In the genomic region with DNA sequence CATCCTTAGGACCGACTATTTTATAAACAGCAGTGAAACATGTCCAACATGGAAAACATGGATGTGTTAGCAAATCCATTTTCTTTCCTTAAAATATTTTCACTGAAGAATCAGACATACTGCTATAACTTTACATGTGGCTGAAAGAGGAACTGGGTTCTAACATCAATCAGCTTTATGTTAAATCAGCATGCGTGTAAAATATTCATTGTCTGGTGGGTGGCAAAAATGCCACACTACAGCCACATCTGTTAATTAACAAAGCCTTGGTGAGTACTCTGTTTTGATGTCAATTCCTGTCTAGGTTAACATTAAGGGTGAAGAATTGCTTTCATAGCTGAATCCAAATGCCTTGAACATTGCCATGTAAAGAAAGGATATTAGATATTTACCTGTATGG, we compare ENCODE assay signal across 1 cellular context.
TF ChIP-seq lines count a peak whose summit lies in the region.

No MANE protein-coding gene starts in this region.

TF ChIP-seq in GM12878, 131 proteins besides CTCF, POLR2A, EP300 and RAD21 (continued from another document):
- TF ChIP-seq, protein P1, sequence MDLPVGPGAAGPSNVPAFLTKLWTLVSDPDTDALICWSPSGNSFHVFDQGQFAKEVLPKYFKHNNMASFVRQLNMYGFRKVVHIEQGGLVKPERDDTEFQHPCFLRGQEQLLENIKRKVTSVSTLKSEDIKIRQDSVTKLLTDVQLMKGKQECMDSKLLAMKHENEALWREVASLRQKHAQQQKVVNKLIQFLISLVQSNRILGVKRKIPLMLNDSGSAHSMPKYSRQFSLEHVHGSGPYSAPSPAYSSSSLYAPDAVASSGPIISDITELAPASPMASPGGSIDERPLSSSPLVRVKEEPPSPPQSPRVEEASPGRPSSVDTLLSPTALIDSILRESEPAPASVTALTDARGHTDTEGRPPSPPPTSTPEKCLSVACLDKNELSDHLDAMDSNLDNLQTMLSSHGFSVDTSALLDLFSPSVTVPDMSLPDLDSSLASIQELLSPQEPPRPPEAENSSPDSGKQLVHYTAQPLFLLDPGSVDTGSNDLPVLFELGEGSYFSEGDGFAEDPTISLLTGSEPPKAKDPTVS (IDR thresholded peaks at IDR 0.05; ENCODE audit: low read depth, low read length), result no peak
- TF ChIP-seq MTA2 (IDR thresholded peaks at IDR 0.05; ENCODE audit: low read depth) (peak; percentile 97), BACH1 (IDR thresholded peaks at IDR 0.05; ENCODE audit: borderline replicate concordance) (peak; percentile 24; the same call in 1 of the 2 replicates), KLF5 (IDR thresholded peaks at IDR 0.05; ENCODE audit: partially characterized antibody) (no peak), ZNF24 (IDR thresholded peaks at IDR 0.05) (peak; percentile 92), HDAC6 (IDR thresholded peaks at IDR 0.05; ENCODE audit: unreplicated experiment) (no peak), RAD51 (IDR thresholded peaks at IDR 0.05) (no peak; the same call in 1 of the 2 replicates), SRF (IDR thresholded peaks at IDR 0.05; ENCODE audit: low read depth in 2 of 2, low read length in 2 of 2) (no peak), NFXL1 (IDR thresholded peaks at IDR 0.05; ENCODE audit: borderline replicate concordance) (no peak), NBN (IDR thresholded peaks at IDR 0.05) (0 out of 2 replicates have a peak, but pooled peaks have one; percentile 14), MEF2B (IDR thresholded peaks at IDR 0.05; ENCODE audit: partially characterized antibody, poor library complexity, severe bottlenecking) (peak; percentile 57), SUZ12 (IDR thresholded peaks at IDR 0.05; ENCODE audit: unreplicated experiment) (no peak), DPF2 (IDR thresholded peaks at IDR 0.05) (peak; percentile 80), SKIL (IDR thresholded peaks at IDR 0.05; ENCODE audit: low read depth, poor library complexity, severe bottlenecking) (peak; percentile 42), NR2F1 (conservative IDR thresholded peaks at IDR 0.05) (peak; percentile 41; the same call in 1 of the 2 replicates), BHLHE40 (IDR thresholded peaks at IDR 0.05; ENCODE audit: borderline replicate concordance in 1 of 2, low read depth in 2 of 2, low read length in 1 of 2) (peak; percentile 78 to 90), ZNF207 (IDR thresholded peaks at IDR 0.05; ENCODE audit: borderline replicate concordance) (no peak), BMI1 (IDR thresholded peaks at IDR 0.05; ENCODE audit: borderline replicate concordance) (peak; percentile 64; the same call in 1 of the 2 replicates), IRF3 (IDR thresholded peaks at IDR 0.05) (no peak), REST (IDR thresholded peaks at IDR 0.05; ENCODE audit: low read depth, low read length) (no peak), E4F1 (IDR thresholded peaks at IDR 0.05; ENCODE audit: borderline replicate concordance, partially characterized antibody) (no peak)
- TF ChIP-seq, protein P2, sequence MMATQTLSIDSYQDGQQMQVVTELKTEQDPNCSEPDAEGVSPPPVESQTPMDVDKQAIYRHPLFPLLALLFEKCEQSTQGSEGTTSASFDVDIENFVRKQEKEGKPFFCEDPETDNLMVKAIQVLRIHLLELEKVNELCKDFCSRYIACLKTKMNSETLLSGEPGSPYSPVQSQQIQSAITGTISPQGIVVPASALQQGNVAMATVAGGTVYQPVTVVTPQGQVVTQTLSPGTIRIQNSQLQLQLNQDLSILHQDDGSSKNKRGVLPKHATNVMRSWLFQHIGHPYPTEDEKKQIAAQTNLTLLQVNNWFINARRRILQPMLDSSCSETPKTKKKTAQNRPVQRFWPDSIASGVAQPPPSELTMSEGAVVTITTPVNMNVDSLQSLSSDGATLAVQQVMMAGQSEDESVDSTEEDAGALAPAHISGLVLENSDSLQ (IDR thresholded peaks at IDR 0.05), result peak; percentile 50; the same call in 1 of the 2 replicates
- TF ChIP-seq, protein P3, sequence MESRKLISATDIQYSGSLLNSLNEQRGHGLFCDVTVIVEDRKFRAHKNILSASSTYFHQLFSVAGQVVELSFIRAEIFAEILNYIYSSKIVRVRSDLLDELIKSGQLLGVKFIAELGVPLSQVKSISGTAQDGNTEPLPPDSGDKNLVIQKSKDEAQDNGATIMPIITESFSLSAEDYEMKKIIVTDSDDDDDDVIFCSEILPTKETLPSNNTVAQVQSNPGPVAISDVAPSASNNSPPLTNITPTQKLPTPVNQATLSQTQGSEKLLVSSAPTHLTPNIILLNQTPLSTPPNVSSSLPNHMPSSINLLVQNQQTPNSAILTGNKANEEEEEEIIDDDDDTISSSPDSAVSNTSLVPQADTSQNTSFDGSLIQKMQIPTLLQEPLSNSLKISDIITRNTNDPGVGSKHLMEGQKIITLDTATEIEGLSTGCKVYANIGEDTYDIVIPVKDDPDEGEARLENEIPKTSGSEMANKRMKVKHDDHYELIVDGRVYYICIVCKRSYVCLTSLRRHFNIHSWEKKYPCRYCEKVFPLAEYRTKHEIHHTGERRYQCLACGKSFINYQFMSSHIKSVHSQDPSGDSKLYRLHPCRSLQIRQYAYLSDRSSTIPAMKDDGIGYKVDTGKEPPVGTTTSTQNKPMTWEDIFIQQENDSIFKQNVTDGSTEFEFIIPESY (IDR thresholded peaks at IDR 0.05), result no peak
